In genomic region chr6:32222333-32223230, GRCh38 we compare ENCODE assay signal across 1 cellular context.
TF ChIP-seq lines count a peak whose summit lies in the region.

No MANE protein-coding gene starts in this region.

TF ChIP-seq in HepG2, 621 proteins besides CTCF, POLR2A, EP300 and RAD21:
- TF ChIP-seq NRL (CRISPR knock-in tag; IDR thresholded peaks at IDR 0.05; ENCODE audit: borderline replicate concordance) (no peak), PITX1 (CRISPR knock-in tag; IDR thresholded peaks at IDR 0.05) (no peak), PBX3 (CRISPR knock-in tag; IDR thresholded peaks at IDR 0.05; ENCODE audit: borderline replicate concordance) (no peak), KDM5B (CRISPR knock-in tag; IDR thresholded peaks at IDR 0.05; ENCODE audit: borderline replicate concordance) (no peak), TRIM24 (CRISPR knock-in tag; IDR thresholded peaks at IDR 0.05) (no peak), POLR2AphosphoS5 (IDR thresholded peaks at IDR 0.05; ENCODE audit: low read depth, low read length) (no peak), ZMYM3 (CRISPR knock-in tag; IDR thresholded peaks at IDR 0.05) (no peak), ZFP91 (CRISPR knock-in tag; IDR thresholded peaks at IDR 0.05; ENCODE audit: borderline replicate concordance) (no peak), HMGA1 (CRISPR knock-in tag; conservative IDR thresholded peaks at IDR 0.05) (no peak), ZNF530 (CRISPR knock-in tag; IDR thresholded peaks at IDR 0.05; ENCODE audit: low read depth) (no peak), RARA (CRISPR knock-in tag; IDR thresholded peaks at IDR 0.05) (no peak), KDM6A (CRISPR knock-in tag; IDR thresholded peaks at IDR 0.05; ENCODE audit: low read depth) (no peak), TCF12 (IDR thresholded peaks at IDR 0.05) (no peak), TCF12 (CRISPR knock-in tag; IDR thresholded peaks at IDR 0.05) (no peak), AKNA (CRISPR knock-in tag; IDR thresholded peaks at IDR 0.05; ENCODE audit: borderline replicate concordance) (no peak), PHB2 (IDR thresholded peaks at IDR 0.05; ENCODE audit: partially characterized antibody) (no peak)
